In the genomic region with DNA sequence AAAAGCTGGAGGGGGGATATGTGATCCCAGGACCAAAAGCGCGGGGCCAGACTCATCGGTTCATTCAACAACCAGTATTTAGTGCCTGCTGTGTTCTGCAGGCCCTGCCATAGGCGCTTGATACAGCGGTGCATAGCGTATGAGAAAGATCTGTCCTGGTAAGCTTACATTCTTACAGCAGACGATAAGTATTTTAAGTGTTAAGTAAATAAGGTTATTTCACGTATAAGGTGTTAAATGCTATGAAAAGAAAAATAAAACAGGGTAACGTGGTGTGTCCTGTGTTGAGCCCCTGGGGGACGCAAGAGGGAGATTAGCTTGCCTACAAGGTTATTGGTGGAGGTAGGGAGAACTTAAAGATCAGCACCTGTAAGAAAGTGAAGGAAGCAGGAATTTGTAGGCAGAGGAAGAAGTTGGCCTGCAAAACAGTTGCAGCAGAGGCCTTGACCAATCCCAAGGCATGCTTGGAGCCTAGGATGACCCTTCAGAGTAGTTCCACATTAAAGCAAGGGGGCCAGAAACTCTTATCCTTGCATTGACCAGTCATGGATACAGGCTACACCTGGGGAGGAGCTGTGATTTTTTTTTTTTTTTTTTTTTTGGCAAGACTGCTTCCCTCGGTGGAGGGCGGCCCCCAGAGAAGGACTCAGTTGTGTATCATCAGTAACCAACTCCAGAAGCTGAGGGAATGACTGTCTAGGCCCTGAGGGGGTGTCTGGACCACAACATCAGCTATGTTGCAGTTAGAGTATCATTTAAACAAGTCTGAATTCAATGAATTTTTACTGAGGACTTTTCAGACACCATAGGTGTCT, we compare ENCODE assay signal across 8 cellular contexts. TPM values are rescaled to one million over a fixed set of nuclear protein-coding genes. Genes with fewer than 3 reads are reported as not detected.
DNase-seq lines count a peak whose midpoint lies in the region; ATAC-seq and TF ChIP-seq lines count a peak whose summit lies in the region.

No MANE protein-coding gene starts in this region.

- H3K27ac ChIP-seq in OCI-LY7 (ENCODE audit: low read depth, low read length, poor library complexity, severe bottlenecking): peak overlapping the region; percentile 90

- DNase-seq in activated T-cell treated with anti-CD3 and anti-CD28 coated beads, Interleukin-2, amount 50 U/mL, for 24 hours: no peak
- no peak for DNase-seq in activated T-cell treated with anti-CD3 and anti-CD28 coated beads for 4 hours
- no peak for DNase-seq in OCI-LY7 (ENCODE audit: low spot score)
- no peak for DNase-seq in DMS153 (lab: John Stamatoyannopoulos, UW)
- DNase-seq in ecto neural progenitor cell (ENCODE audit: low spot score): no peak

- H3K4me3 ChIP-seq in OCI-LY7 (ENCODE audit: low read depth, low read length, poor library complexity, severe bottlenecking) (peak overlapping the region; percentile 83), endocrine pancreas (ENCODE audit: control insufficient read depth, insufficient read depth, low read length) (peak overlapping the region; percentile 97), neuron (ENCODE audit: low read length) (peak overlapping the region; percentile 83)

- peaks cover 20% of the 10 kb centered on the region for H3K4me1 Mint-ChIP-seq in activated T-cell treated with anti-CD3 and anti-CD28 coated beads, Interleukin-2, amount 50 U/mL, for 24 hours (ENCODE audit: low read depth)

- peaks cover 17% of the 10 kb centered on the region for H3K4me1 ChIP-seq in OCI-LY7 (ENCODE audit: insufficient read depth, low read length, poor library complexity, severe bottlenecking)
- no peaks in the 10 kb centered on the region for H3K4me1 ChIP-seq in endocrine pancreas (ENCODE audit: control insufficient read depth, insufficient read depth, low read length)
- peaks cover 8% of the 10 kb centered on the region for H3K4me1 ChIP-seq in neuron (ENCODE audit: insufficient read depth, low read length)

- no peak for TF ChIP-seq CTCF in OCI-LY7 (conservative IDR thresholded peaks at IDR 0.05; ENCODE audit: low read length)

- H3K36me3 Mint-ChIP-seq in activated T-cell treated with anti-CD3 and anti-CD28 coated beads, Interleukin-2, amount 50 U/mL, for 24 hours (ENCODE audit: low read depth): peaks cover 6% of the 10 kb centered on the region

- H3K4me3 Mint-ChIP-seq in activated T-cell treated with anti-CD3 and anti-CD28 coated beads, Interleukin-2, amount 50 U/mL, for 24 hours: peak overlapping the region; percentile 78

- no peaks in the 10 kb centered on the region for H3K9me2 ChIP-seq in OCI-LY7 (ENCODE audit: insufficient read depth, low read length)

- no peaks in the 10 kb centered on the region for H4K20me1 ChIP-seq in OCI-LY7 (ENCODE audit: insufficient read depth, low read length)

- H3K4me2 ChIP-seq in OCI-LY7 (ENCODE audit: low read length): peak overlapping the region; percentile 81

- H3K27me3 Mint-ChIP-seq in activated T-cell treated with anti-CD3 and anti-CD28 coated beads, Interleukin-2, amount 50 U/mL, for 24 hours: no peaks in the 10 kb centered on the region

- peak overlapping the region; percentile 84 for H2AFZ ChIP-seq in OCI-LY7 (ENCODE audit: low read length)
- peak overlapping the region; percentile 87 for H2AFZ ChIP-seq in neuron (ENCODE audit: low read depth, low read length)

- BruUV-seq in OCI-LY7 (replicated peaks; lab: Mats Ljungman, UMichigan): TSS peak; percentile 70

- H3K36me3 ChIP-seq in OCI-LY7 (ENCODE audit: insufficient read depth, low read length): 0 out of 2 replicates have a peak, but pooled peaks cover 7% of the 10 kb centered on the region
- H3K36me3 ChIP-seq in endocrine pancreas (ENCODE audit: control insufficient read depth, insufficient read depth, low read length): no peaks in the 10 kb centered on the region
- H3K36me3 ChIP-seq in neuron (ENCODE audit: insufficient read depth, low read length): no peaks in the 10 kb centered on the region

- intact Hi-C loops in OCI-LY7 (cut with micrococcal nuclease; ENCODE audit: unreplicated experiment): loop anchor here (1.0 to 5.0 kb wide), 2 partner anchors 254 to 512 kb away; a partner anchor contains a TSS

- peak overlapping the region; percentile 88 for H3K27ac Mint-ChIP-seq in activated T-cell treated with anti-CD3 and anti-CD28 coated beads, Interleukin-2, amount 50 U/mL, for 24 hours

- H3K79me2 ChIP-seq in OCI-LY7 (ENCODE audit: insufficient read depth, low read depth, low read length): no peaks in the 10 kb centered on the region

- peaks cover 6% of the 10 kb centered on the region; the same call in 1 of the 2 replicates for H3K9me3 ChIP-seq in OCI-LY7 (ENCODE audit: low read length)
- no peaks in the 10 kb centered on the region for H3K9me3 ChIP-seq in endocrine pancreas (ENCODE audit: control insufficient read depth, low read length)
- H3K9me3 ChIP-seq in neuron (ENCODE audit: low read length): no peaks in the 10 kb centered on the region

- CTCF ChIA-PET in OCI-LY7 (lab: Charles Lee; ENCODE audit: unreplicated experiment): interaction anchor here (1.3 kb wide), 1 partner anchor 44 kb away, joined by 5 read pairs; no protein-coding TSS in a partner anchor

- H3K9ac ChIP-seq in endocrine pancreas (ENCODE audit: control insufficient read depth, insufficient read depth, low read length): peak overlapping the region; percentile 38

- POLR2A ChIA-PET in OCI-LY7 (lab: Charles Lee): interaction anchor here (0.6 to 2.7 kb wide), 9 partner anchors 8 to 1239 kb away, joined by 3 to 11 read pairs (median 3); no protein-coding TSS in a partner anchor

- no peaks in the 10 kb centered on the region for H3K27me3 ChIP-seq in endocrine pancreas (ENCODE audit: control insufficient read depth, insufficient read depth, low read length)
- no peaks in the 10 kb centered on the region for H3K27me3 ChIP-seq in neuron (ENCODE audit: insufficient read depth, low read length)

- ATAC-seq in GM19467 (IDR thresholded peaks at IDR 0.05; ENCODE audit: unreplicated experiment): no peak

- no peaks in the 10 kb centered on the region for H3K9me3 Mint-ChIP-seq in activated T-cell treated with anti-CD3 and anti-CD28 coated beads, Interleukin-2, amount 50 U/mL, for 24 hours

RNA-seq across cellular contexts. Expression of a gene that starts 0.5 kb away (rescaled TPM):
- total RNA-seq in OCI-LY7 (2014; rRNA removed; shearing (Covaris generic)): 11.8 and 14.3 TPM in 2 replicates
- total RNA-seq in OCI-LY7 (2022): 10.9 TPM in 2 replicates

RNA-seq across cellular contexts. Expression of a gene that starts 26.7 kb away (rescaled TPM):
- total RNA-seq in OCI-LY7 (2014; rRNA removed; shearing (Covaris generic)): not detected in 2 replicates
- not detected in 2 replicates for total RNA-seq in OCI-LY7 (2022)
